ENCODE assay signal across 1 cellular context in genomic region chr16:86595983-86596605, GRCh38.
TF ChIP-seq lines count a peak whose summit lies in the region.

No MANE protein-coding gene starts in this region.

TF ChIP-seq in K562, 482 proteins besides CTCF, POLR2A, EP300 and RAD21:
- no peak for TF ChIP-seq ETV1 (tag; conservative IDR thresholded peaks at IDR 0.05; ENCODE audit: low read depth)
- no peak for TF ChIP-seq EHMT2 (IDR thresholded peaks at IDR 0.05)
- peak; percentile 47 for TF ChIP-seq RBM25 (IDR thresholded peaks at IDR 0.05; ENCODE audit: low read depth, low read length, severe bottlenecking)
TF ChIP-seq in K562: peak in this region for 1.
